In the genomic region with DNA sequence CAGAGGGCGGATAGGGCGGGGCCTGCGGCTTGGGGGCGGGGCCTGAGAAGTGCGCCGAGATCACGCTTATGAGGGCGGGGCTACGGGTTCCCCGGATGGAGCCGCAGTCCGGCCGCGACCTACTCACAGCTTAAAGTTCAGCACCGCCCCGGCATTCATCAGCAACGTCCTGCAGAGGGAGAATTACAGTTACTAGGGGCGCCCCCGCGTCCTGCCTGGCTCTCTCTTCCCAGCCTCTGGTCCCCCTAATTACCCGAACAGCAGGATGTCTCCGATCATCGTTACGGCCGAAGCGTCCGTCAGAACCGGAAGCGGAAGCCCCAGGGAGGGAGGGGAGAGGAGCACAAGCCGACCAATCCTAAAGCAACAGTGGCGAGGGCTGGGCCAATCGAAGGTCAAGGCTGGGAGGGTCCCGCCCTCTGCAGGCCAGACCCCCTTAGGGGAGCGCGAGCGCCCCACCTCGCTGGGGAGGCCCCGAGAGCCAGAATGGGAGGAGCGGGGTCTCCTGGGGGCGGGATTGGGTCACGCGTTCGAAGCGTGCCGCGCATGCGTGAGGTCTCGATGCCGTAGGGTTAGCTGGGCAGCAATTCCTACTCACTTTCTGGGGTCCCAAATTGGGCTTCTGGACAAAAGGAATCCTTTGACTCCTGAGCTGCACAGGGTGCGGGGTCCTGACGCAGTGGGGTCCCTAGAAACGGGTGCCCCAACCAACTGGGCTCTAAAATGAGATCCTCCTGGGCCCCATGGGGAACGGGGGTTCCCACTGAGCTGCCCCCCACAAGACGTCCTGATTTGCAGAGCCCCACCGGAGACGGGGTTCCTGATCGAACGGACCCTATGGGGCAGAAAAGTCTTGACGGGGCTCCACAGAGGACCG, we compare ENCODE assay signal across 1 cellular context.
TF ChIP-seq lines count a peak whose summit lies in the region.

TSS of gene SMIM7 (minus strand) at position 313 of the 877 bp plus-strand sequence. CDS start at position 279, 34 bp downstream.

TF ChIP-seq in HepG2, 621 proteins besides CTCF, POLR2A, EP300 and RAD21 (continued from another document and continues in another):
- TF ChIP-seq CBX1 (IDR thresholded peaks at IDR 0.05; ENCODE audit: low read depth) (no peak), NFKBIZ (CRISPR knock-in tag; IDR thresholded peaks at IDR 0.05) (0 out of 2 replicates have a peak, but pooled peaks have one; percentile 26), STAG1 (CRISPR knock-in tag; IDR thresholded peaks at IDR 0.05) (no peak), MATR3 (CRISPR knock-in tag; IDR thresholded peaks at IDR 0.05) (no peak), ZBTB33 (CRISPR knock-in tag; IDR thresholded peaks at IDR 0.05) (no peak), TRIM22 (IDR thresholded peaks at IDR 0.05) (no peak), ZC3H4 (CRISPR knock-in tag; IDR thresholded peaks at IDR 0.05; ENCODE audit: borderline replicate concordance) (no peak), HOXA7 (CRISPR knock-in tag; IDR thresholded peaks at IDR 0.05) (no peak), ZNF549 (CRISPR knock-in tag; IDR thresholded peaks at IDR 0.05) (no peak), ZNF124 (CRISPR knock-in tag; IDR thresholded peaks at IDR 0.05) (0 out of 2 replicates have a peak, but pooled peaks have one; percentile 26), IRF2 (CRISPR knock-in tag; IDR thresholded peaks at IDR 0.05) (peak; percentile 92), DDIT3 (CRISPR knock-in tag; IDR thresholded peaks at IDR 0.05) (no peak), ZBTB21 (CRISPR knock-in tag; IDR thresholded peaks at IDR 0.05) (0 out of 2 replicates have a peak, but pooled peaks have one; percentile 12), TRIM24 (CRISPR knock-in tag; IDR thresholded peaks at IDR 0.05) (no peak), MZF1 (CRISPR knock-in tag; IDR thresholded peaks at IDR 0.05; ENCODE audit: borderline replicate concordance) (no peak), ZBTB7B (CRISPR knock-in tag; IDR thresholded peaks at IDR 0.05) (no peak; the same call in none of the 2 replicates), ZFP36L1 (CRISPR knock-in tag; IDR thresholded peaks at IDR 0.05) (peak; percentile 3; the same call in 1 of the 2 replicates), TBP (CRISPR knock-in tag; IDR thresholded peaks at IDR 0.05) (no peak), PHF8 (CRISPR knock-in tag; IDR thresholded peaks at IDR 0.05) (peak; percentile 97), SNAI1 (CRISPR knock-in tag; IDR thresholded peaks at IDR 0.05; ENCODE audit: borderline replicate concordance) (no peak; the same call in 1 of the 2 replicates), KLF9 (CRISPR knock-in tag; IDR thresholded peaks at IDR 0.05; ENCODE audit: low read depth) (0 out of 2 replicates have a peak, but pooled peaks have one; percentile 54), ZNF136 (CRISPR knock-in tag; IDR thresholded peaks at IDR 0.05; ENCODE audit: low read depth) (no peak; the same call in 1 of the 2 replicates), ZFYVE20 (CRISPR knock-in tag; IDR thresholded peaks at IDR 0.05; ENCODE audit: borderline replicate concordance, low read depth) (no peak), KDM6A (CRISPR knock-in tag; IDR thresholded peaks at IDR 0.05; ENCODE audit: low read depth) (no peak), SOX5 (CRISPR knock-in tag; IDR thresholded peaks at IDR 0.05; ENCODE audit: borderline replicate concordance) (peak; percentile 53; the same call in 1 of the 2 replicates), ZNF264 (CRISPR knock-in tag; IDR thresholded peaks at IDR 0.05) (peak; percentile 48; the same call in 1 of the 2 replicates), PCBP1 (IDR thresholded peaks at IDR 0.05; ENCODE audit: borderline replicate concordance, low read depth, low read length) (peak; percentile 46; the same call in 1 of the 2 replicates), ZNF546 (CRISPR knock-in tag; conservative IDR thresholded peaks at IDR 0.05) (no peak), MIXL1 (CRISPR knock-in tag; IDR thresholded peaks at IDR 0.05) (peak; percentile 71), POLR2AphosphoS2 (IDR thresholded peaks at IDR 0.05; ENCODE audit: low read depth, low read length) (no peak), SP4 (CRISPR knock-in tag; IDR thresholded peaks at IDR 0.05) (peak; percentile 96), HNRNPUL1 (IDR thresholded peaks at IDR 0.05; ENCODE audit: low read depth, low read length) (no peak), SIN3B (IDR thresholded peaks at IDR 0.05; ENCODE audit: low read length) (no peak), SETDB1 (CRISPR knock-in tag; IDR thresholded peaks at IDR 0.05; ENCODE audit: borderline replicate concordance) (no peak), MYC (CRISPR knock-in tag; IDR thresholded peaks at IDR 0.05; ENCODE audit: borderline replicate concordance) (peak; percentile 77), NFRKB (IDR thresholded peaks at IDR 0.05) (no peak), ZNF207 (IDR thresholded peaks at IDR 0.05; ENCODE audit: borderline replicate concordance) (no peak), ELF4 (CRISPR knock-in tag; IDR thresholded peaks at IDR 0.05; ENCODE audit: borderline replicate concordance) (peak; percentile 89), CENPT (CRISPR knock-in tag; IDR thresholded peaks at IDR 0.05; ENCODE audit: low read depth) (no peak), CERS6 (CRISPR knock-in tag; IDR thresholded peaks at IDR 0.05) (no peak), RXRB (CRISPR knock-in tag; IDR thresholded peaks at IDR 0.05; ENCODE audit: borderline replicate concordance) (peak; percentile 82)
- TF ChIP-seq, protein P1, sequence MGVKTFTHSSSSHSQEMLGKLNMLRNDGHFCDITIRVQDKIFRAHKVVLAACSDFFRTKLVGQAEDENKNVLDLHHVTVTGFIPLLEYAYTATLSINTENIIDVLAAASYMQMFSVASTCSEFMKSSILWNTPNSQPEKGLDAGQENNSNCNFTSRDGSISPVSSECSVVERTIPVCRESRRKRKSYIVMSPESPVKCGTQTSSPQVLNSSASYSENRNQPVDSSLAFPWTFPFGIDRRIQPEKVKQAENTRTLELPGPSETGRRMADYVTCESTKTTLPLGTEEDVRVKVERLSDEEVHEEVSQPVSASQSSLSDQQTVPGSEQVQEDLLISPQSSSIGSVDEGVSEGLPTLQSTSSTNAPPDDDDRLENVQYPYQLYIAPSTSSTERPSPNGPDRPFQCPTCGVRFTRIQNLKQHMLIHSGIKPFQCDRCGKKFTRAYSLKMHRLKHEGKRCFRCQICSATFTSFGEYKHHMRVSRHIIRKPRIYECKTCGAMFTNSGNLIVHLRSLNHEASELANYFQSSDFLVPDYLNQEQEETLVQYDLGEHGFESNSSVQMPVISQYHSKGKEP (CRISPR knock-in tag; IDR thresholded peaks at IDR 0.05), result peak; percentile 58; the same call in 1 of the 2 replicates
- TF ChIP-seq, protein P2, sequence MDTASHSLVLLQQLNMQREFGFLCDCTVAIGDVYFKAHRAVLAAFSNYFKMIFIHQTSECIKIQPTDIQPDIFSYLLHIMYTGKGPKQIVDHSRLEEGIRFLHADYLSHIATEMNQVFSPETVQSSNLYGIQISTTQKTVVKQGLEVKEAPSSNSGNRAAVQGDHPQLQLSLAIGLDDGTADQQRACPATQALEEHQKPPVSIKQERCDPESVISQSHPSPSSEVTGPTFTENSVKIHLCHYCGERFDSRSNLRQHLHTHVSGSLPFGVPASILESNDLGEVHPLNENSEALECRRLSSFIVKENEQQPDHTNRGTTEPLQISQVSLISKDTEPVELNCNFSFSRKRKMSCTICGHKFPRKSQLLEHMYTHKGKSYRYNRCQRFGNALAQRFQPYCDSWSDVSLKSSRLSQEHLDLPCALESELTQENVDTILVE (CRISPR knock-in tag; IDR thresholded peaks at IDR 0.05), result peak; percentile 60; the same call in 1 of the 2 replicates
- TF ChIP-seq, protein P3, sequence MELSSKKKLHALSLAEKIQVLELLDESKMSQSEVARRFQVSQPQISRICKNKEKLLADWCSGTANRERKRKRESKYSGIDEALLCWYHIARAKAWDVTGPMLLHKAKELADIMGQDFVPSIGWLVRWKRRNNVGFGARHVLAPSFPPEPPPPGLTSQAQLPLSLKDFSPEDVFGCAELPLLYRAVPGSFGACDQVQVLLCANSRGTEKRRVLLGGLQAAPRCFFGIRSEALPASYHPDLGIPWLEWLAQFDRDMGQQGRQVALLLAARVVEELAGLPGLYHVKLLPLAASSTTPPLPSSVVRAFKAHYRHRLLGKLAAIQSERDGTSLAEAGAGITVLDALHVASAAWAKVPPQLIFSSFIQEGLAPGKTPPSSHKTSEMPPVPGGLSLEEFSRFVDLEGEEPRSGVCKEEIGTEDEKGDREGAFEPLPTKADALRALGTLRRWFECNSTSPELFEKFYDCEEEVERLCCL (CRISPR knock-in tag; IDR thresholded peaks at IDR 0.05; ENCODE audit: borderline replicate concordance), result no peak
- TF ChIP-seq, protein P4, sequence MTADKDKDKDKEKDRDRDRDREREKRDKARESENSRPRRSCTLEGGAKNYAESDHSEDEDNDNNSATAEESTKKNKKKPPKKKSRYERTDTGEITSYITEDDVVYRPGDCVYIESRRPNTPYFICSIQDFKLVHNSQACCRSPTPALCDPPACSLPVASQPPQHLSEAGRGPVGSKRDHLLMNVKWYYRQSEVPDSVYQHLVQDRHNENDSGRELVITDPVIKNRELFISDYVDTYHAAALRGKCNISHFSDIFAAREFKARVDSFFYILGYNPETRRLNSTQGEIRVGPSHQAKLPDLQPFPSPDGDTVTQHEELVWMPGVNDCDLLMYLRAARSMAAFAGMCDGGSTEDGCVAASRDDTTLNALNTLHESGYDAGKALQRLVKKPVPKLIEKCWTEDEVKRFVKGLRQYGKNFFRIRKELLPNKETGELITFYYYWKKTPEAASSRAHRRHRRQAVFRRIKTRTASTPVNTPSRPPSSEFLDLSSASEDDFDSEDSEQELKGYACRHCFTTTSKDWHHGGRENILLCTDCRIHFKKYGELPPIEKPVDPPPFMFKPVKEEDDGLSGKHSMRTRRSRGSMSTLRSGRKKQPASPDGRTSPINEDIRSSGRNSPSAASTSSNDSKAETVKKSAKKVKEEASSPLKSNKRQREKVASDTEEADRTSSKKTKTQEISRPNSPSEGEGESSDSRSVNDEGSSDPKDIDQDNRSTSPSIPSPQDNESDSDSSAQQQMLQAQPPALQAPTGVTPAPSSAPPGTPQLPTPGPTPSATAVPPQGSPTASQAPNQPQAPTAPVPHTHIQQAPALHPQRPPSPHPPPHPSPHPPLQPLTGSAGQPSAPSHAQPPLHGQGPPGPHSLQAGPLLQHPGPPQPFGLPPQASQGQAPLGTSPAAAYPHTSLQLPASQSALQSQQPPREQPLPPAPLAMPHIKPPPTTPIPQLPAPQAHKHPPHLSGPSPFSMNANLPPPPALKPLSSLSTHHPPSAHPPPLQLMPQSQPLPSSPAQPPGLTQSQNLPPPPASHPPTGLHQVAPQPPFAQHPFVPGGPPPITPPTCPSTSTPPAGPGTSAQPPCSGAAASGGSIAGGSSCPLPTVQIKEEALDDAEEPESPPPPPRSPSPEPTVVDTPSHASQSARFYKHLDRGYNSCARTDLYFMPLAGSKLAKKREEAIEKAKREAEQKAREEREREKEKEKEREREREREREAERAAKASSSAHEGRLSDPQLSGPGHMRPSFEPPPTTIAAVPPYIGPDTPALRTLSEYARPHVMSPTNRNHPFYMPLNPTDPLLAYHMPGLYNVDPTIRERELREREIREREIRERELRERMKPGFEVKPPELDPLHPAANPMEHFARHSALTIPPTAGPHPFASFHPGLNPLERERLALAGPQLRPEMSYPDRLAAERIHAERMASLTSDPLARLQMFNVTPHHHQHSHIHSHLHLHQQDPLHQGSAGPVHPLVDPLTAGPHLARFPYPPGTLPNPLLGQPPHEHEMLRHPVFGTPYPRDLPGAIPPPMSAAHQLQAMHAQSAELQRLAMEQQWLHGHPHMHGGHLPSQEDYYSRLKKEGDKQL (CRISPR knock-in tag; IDR thresholded peaks at IDR 0.05; ENCODE audit: low read depth), result no peak
- TF ChIP-seq, protein P5, sequence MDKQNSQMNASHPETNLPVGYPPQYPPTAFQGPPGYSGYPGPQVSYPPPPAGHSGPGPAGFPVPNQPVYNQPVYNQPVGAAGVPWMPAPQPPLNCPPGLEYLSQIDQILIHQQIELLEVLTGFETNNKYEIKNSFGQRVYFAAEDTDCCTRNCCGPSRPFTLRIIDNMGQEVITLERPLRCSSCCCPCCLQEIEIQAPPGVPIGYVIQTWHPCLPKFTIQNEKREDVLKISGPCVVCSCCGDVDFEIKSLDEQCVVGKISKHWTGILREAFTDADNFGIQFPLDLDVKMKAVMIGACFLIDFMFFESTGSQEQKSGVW (CRISPR knock-in tag; IDR thresholded peaks at IDR 0.05; ENCODE audit: borderline replicate concordance), result no peak
